15 cellular contexts compared by ENCODE assay signal in genomic region chr12:109618091-109618490, GRCh38.
"Had no signal": no experiment of that assay in that cellular context is flagged by ENCODE, and none has a peak within 500 bp of the region (broad histone marks: within the 10 kb centered on the region; RNA-seq: fewer than 3 reads in every experiment).

No MANE protein-coding gene starts in this region.

- ATAC-seq: naive thymus-derived CD4-positive, alpha-beta T cell had no signal

- H3K36me3 ChIP-seq: ovary, right atrium auricular region, sigmoid colon, suprapubic skin, tibial artery, upper lobe of right lung, vagina had no signal

- H3K4me1 ChIP-seq: right atrium auricular region, sigmoid colon, upper lobe of right lung, vagina had no signal

- H3K9me3 ChIP-seq: ovary, right atrium auricular region, sigmoid colon, suprapubic skin, tibial artery, upper lobe of right lung, vagina had no signal

- H3K4me3 ChIP-seq: coronary artery, ovary, right atrium auricular region, sigmoid colon, skin epidermis, suprapubic skin, tibial artery, upper lobe of right lung, vagina had no signal

- H3K27ac ChIP-seq: coronary artery, ovary, right atrium auricular region, sigmoid colon, skin epidermis, suprapubic skin, tibial artery, upper lobe of right lung, vagina had no signal

- H3K27me3 ChIP-seq: ovary, right atrium auricular region, vagina had no signal

- DNase-seq: effector CD8-positive, alpha-beta T cell; foreskin melanocyte; naive thymus-derived CD4-positive, alpha-beta T cell; nephron progenitor cell; ovary; sigmoid colon; stimulated activated CD4-positive, alpha-beta T cell treated with anti-CD3 and anti-CD28 coated beads, Interleukin-12 subunit alpha, Interleukin-12 subunit beta, amount 100 ng/mL, for 4 hours; stimulated activated naive CD4-positive, alpha-beta T cell treated with Interleukin-2 at 50 U/mL for 16 hours; tibial artery; upper lobe of right lung had no signal
